Comparison of ENCODE assay signal across 8 cellular contexts in genomic region chr3:186930143-186930638, GRCh38. TPM values are rescaled to one million over a fixed set of nuclear protein-coding genes. Genes with fewer than 3 reads are reported as not detected.
A peak's percentile ranks its signal among the peaks of the same experiment; 100 is the strongest.
DNase-seq lines count a peak whose midpoint lies in the region; ATAC-seq, FAIRE-seq and TF ChIP-seq lines count a peak whose summit lies in the region.

A gene with protein sequence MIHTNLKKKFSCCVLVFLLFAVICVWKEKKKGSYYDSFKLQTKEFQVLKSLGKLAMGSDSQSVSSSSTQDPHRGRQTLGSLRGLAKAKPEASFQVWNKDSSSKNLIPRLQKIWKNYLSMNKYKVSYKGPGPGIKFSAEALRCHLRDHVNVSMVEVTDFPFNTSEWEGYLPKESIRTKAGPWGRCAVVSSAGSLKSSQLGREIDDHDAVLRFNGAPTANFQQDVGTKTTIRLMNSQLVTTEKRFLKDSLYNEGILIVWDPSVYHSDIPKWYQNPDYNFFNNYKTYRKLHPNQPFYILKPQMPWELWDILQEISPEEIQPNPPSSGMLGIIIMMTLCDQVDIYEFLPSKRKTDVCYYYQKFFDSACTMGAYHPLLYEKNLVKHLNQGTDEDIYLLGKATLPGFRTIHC (plus strand): TSS chr3:186930526. CDS start chr3:187042704, 112,178 bp downstream.

- intact Hi-C loops in K562 (cut with micrococcal nuclease): loop anchor here (1.0 to 10.0 kb wide), 5 partner anchors 21 to 235 kb away; no protein-coding TSS in a partner anchor

- CTCF ChIA-PET in K562 (lab: Yijun Ruan, JAX; ENCODE audit: low intra/inter-chr PET ratio): no interaction called here

- ATAC-seq in GM21423 (IDR thresholded peaks at IDR 0.05; ENCODE audit: unreplicated experiment) (peak; percentile 60), K562 (peak; percentile 81)

- peaks cover 49% of the 10 kb centered on the region for H3K79me2 ChIP-seq in K562 (ENCODE audit: control insufficient read depth, insufficient read depth, low read length)

- H3K9ac ChIP-seq in K562 (ENCODE audit: insufficient read depth in 1 of 2, low read depth in 2 of 2, low read length in 2 of 2): peak within 1 kb of the TSS; percentile 72 to 98

- WGBS in K562 (ENCODE audit: insufficient coverage, low coverage, missing lambda C conversion rate): 10% methylated on average over 33 of the region's 38 CpGs
- WGBS in iPS DF 6.9 (ENCODE audit: insufficient coverage, insufficient read length): no CpG with 5 or more reads among the region's 38 CpGs

- peak within 1 kb of the TSS; percentile 86 for H2AFZ ChIP-seq in K562 (ENCODE audit: low read depth, low read length)

- no peaks in the 10 kb centered on the region for H3K27me3 ChIP-seq in K562 (ENCODE audit: control insufficient read depth in 2 of 2, insufficient read depth in 2 of 2, low read length in 2 of 2)
- H3K27me3 ChIP-seq in iPS DF 6.9 (ENCODE audit: control insufficient read depth, insufficient read depth, low read length): no peaks in the 10 kb centered on the region

- H3K9me3 ChIP-seq in K562 (replicated peaks; ENCODE audit: control insufficient read depth, insufficient read depth, low read depth, low read length) (0 out of 2 replicates have a peak, but pooled peaks cover 2% of the 10 kb centered on the region), iPS DF 6.9 (ENCODE audit: control insufficient read depth, insufficient read depth, low read length) (no peaks in the 10 kb centered on the region)

- H3K36me3 ChIP-seq in K562 (ENCODE audit: control insufficient read depth, insufficient read depth, low read length) (peaks cover 24% of the 10 kb centered on the region), iPS DF 6.9 (ENCODE audit: control insufficient read depth, insufficient read depth, low read length) (no peaks in the 10 kb centered on the region)

- H3K4me2 ChIP-seq in K562 (ENCODE audit: insufficient read depth, low read length): peak within 1 kb of the TSS; percentile 78

- TF ChIP-seq EP300 in K562 (IDR thresholded peaks at IDR 0.05; ENCODE audit: low read length): no peak

- peak; percentile 85 for TF ChIP-seq POLR2A in K562 (conservative IDR thresholded peaks at IDR 0.05)

- H3K4me3 ChIP-seq in K562 (peak within 1 kb of the TSS; percentile 94), iPS DF 6.9 (ENCODE audit: low read length) (peak within 1 kb of the TSS; percentile 84), skeletal muscle cell (ENCODE audit: low read depth, low read length) (peak within 1 kb of the TSS; percentile 77)

- in situ Hi-C loops in Caki2 (cut with HindIII; ENCODE audit: low pct_unique_long_range_greater_than_20kb, low sequenced_read_pairs): no loop called here
- in situ Hi-C loops in KBM-7 (cut with MboI; ENCODE audit: low pct_unique_long_range_greater_than_20kb, low sequenced_read_pairs): no loop called here
- in situ Hi-C loops in K562 (cut with MboI): loop anchor here (5.0 kb wide), 1 partner anchor 83 kb away; no protein-coding TSS in a partner anchor

- H3K9me1 ChIP-seq in K562 (ENCODE audit: control insufficient read depth, insufficient read depth, low read length): peaks cover 2% of the 10 kb centered on the region

- POLR2A ChIA-PET in K562 (lab: Yijun Ruan, JAX): interaction anchor here (0.8 to 0.9 kb wide), 2 partner anchors 11 to 16 kb away, joined by 3 to 4 read pairs; no protein-coding TSS in a partner anchor

- DNase-seq in Caki2 (ENCODE audit: low read depth) (peak; percentile 72), KBM-7 (peak; percentile 91), T-helper 9 cell (peak; percentile 57), K562 (ENCODE audit: extremely low read depth in 1 of 4, low spot score in 3 of 4) (peak; percentile 77 to 91 (median 80)), iPS DF 6.9 (ENCODE audit: low read depth, low spot score) (peak; percentile 89), skeletal muscle cell (ENCODE audit: low read depth) (no peak), NCI-H526 treated with DMSO at 0.1 percent for 48 hours (lab: John Stamatoyannopoulos, UW) (no peak)

- peaks cover 28 to 33% of the 10 kb centered on the region in 2 experiments for H3K4me1 ChIP-seq in K562 (replicated peaks in 1 of 2; ENCODE audit: control insufficient read depth in 2 of 2, insufficient read depth in 2 of 2, low read length in 2 of 2)
- peaks cover 2% of the 10 kb centered on the region; the same call in 1 of the 2 replicates for H3K4me1 ChIP-seq in iPS DF 6.9 (ENCODE audit: control insufficient read depth, insufficient read depth, low read length)

- H3K27ac ChIP-seq in K562 (ENCODE audit: extremely low read depth, low read depth, low read length) (peak within 1 kb of the TSS; percentile 88), iPS DF 6.9 (ENCODE audit: low read length) (no peak within 1 kb of the TSS)

- peak; percentile 74 to 84 for TF ChIP-seq RAD21 in K562 (CRISPR knock-in tag; conservative IDR thresholded peaks at IDR 0.05 in 1 of 2, IDR thresholded peaks at IDR 0.05 in 1 of 2)

- TF ChIP-seq CTCF in K562 (IDR thresholded peaks at IDR 0.05 in 2 of 3, conservative IDR thresholded peaks at IDR 0.05 in 1 of 3; ENCODE audit: insufficient read depth in 2 of 3, low read depth in 1 of 3, low read length in 3 of 3): peak; percentile 67 to 73 (median 69)

- H4K20me1 ChIP-seq in K562 (replicated peaks; ENCODE audit: control insufficient read depth, insufficient read depth, low read length): no peaks in the 10 kb centered on the region

- BruUV-seq in K562 (replicated peaks; lab: Mats Ljungman, UMichigan): no TSS peak

- FAIRE-seq in K562 (lab: Jason Lieb, UNC): peak; percentile 64

TF ChIP-seq in K562, 482 proteins besides CTCF, POLR2A, EP300 and RAD21 (continues in another document):
- TF ChIP-seq THRAP3 (IDR thresholded peaks at IDR 0.05; ENCODE audit: borderline replicate concordance) (no peak), ZNF75A (CRISPR knock-in tag; IDR thresholded peaks at IDR 0.05) (0 out of 2 replicates have a peak, but pooled peaks have one; percentile 23), ILK (tag; IDR thresholded peaks at IDR 0.05; ENCODE audit: borderline replicate concordance, low read depth) (no peak), ZNF274 (IDR thresholded peaks at IDR 0.05; ENCODE audit: borderline replicate concordance, low read depth, low read length) (no peak), JUN (IDR thresholded peaks at IDR 0.05; ENCODE audit: borderline replicate concordance, low read depth, low read length) (peak; percentile 18; the same call in 1 of the 2 replicates), JUN (CRISPR knock-in tag; IDR thresholded peaks at IDR 0.05; ENCODE audit: borderline replicate concordance) (no peak), GTF2A2 (tag; IDR thresholded peaks at IDR 0.05) (no peak), MYNN (IDR thresholded peaks at IDR 0.05) (no peak), MYNN (CRISPR knock-in tag; IDR thresholded peaks at IDR 0.05) (no peak), FOXK1 (CRISPR knock-in tag; IDR thresholded peaks at IDR 0.05; ENCODE audit: borderline replicate concordance) (0 out of 2 replicates have a peak, but pooled peaks have one; percentile 14), POLR2G (IDR thresholded peaks at IDR 0.05; ENCODE audit: low read depth, low read length) (peak; percentile 83)
- TF ChIP-seq, protein P1, sequence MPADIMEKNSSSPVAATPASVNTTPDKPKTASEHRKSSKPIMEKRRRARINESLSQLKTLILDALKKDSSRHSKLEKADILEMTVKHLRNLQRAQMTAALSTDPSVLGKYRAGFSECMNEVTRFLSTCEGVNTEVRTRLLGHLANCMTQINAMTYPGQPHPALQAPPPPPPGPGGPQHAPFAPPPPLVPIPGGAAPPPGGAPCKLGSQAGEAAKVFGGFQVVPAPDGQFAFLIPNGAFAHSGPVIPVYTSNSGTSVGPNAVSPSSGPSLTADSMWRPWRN (IDR thresholded peaks at IDR 0.05; ENCODE audit: low read depth): no peak

RNA-seq across cellular contexts. Expression of the gene that starts here (rescaled TPM):
- 15.1 and 27.6 TPM in 2 replicates for total RNA-seq in Caki2 (2014; rRNA removed; shearing (Covaris generic); ENCODE audit: low replicate concordance)
- total RNA-seq in K562 (2011; cell fraction: chromatin; rRNA removed; ENCODE audit: low replicate concordance): 401 and 438 TPM in 2 replicates
- total RNA-seq in K562 (2011; cell fraction: nucleolus; rRNA removed): 288 and 318 TPM in 2 replicates
- total RNA-seq in K562 (2011; cell fraction: nucleoplasm; rRNA removed): 391 and 510 TPM in 2 replicates
- total RNA-seq in K562 (2014; rRNA removed) (57.1 and 57.4 TPM in 2 replicates), K562 (2014; rRNA removed; fragmentation: Illumina TruSeq; extraction: Trizol) (71.0 and 79.0 TPM in 2 replicates), K562 (2015; rRNA removed; fragmentation: Illumina TruSeq; extraction: Trizol) (39.3 and 42.3 TPM in 2 replicates), K562 (2021) (114 and 135 TPM in 2 replicates)
- polyA plus RNA-seq in K562 (2011; rRNA removed) (93.3 and 144 TPM in 2 replicates), K562 (2014; fragmentation: Illumina TruSeq; extraction: Trizol) (108 and 145 TPM in 2 replicates), K562 (2014; fragmentation: Nextera tagmentation; extraction: Ambion mirVana) (10 to 100 TPM; 31.9 to 43.0 TPM), K562 (2014; rRNA removed) (74.1 and 80.6 TPM in 2 replicates)
- polyA plus RNA-seq in K562 (2011; cell fraction: cytosol; rRNA removed): 75.4 and 100 TPM in 2 replicates
- 62.0 and 106 TPM in 2 replicates for polyA plus RNA-seq in K562 (2011; cell fraction: nucleus; rRNA removed)
- polyA plus RNA-seq in K562 (2012): 65.3 and 96.3 TPM in 2 replicates
- 163 and 272 TPM in 2 replicates for polyA minus RNA-seq in K562 (2011; rRNA and poly(A)+ RNA removed)
- 58.4 and 107 TPM in 2 replicates for polyA minus RNA-seq in K562 (2011; cell fraction: cytosol; rRNA and poly(A)+ RNA removed)
- 86.4 and 113 TPM in 2 replicates for polyA minus RNA-seq in K562 (2011; cell fraction: nucleus; rRNA and poly(A)+ RNA removed)

Comparison
In these comparisons a context has a peak if more than half of its experiments do, and no peak if none do; other contexts are left out.
1. DNase-seq: peak in Caki2 (single experiment), KBM-7 (single experiment), T-helper 9 cell (single experiment), K562 (4 of 4) and iPS DF 6.9 (single experiment); none in skeletal muscle cell (single experiment) and NCI-H526 treated with DMSO at 0.1 percent for 48 hours (single experiment).
2. Peak in every context shown above with its lines, with median percentiles within 50 percentile points of each other: H3K4me3 ChIP-seq.